Comparison of ENCODE assay signal across 24 cellular contexts in genomic region chr1:10489291-10490055, GRCh38. TPM values are rescaled to one million over a fixed set of nuclear protein-coding genes. Genes with fewer than 3 reads are reported as not detected.
DNase-seq lines count a peak whose midpoint lies in the region; ATAC-seq and TF ChIP-seq lines count a peak whose summit lies in the region.
"Had no signal": no experiment of that assay in that cellular context is flagged by ENCODE, and none has a peak within 500 bp of the region (broad histone marks: within the 10 kb centered on the region; RNA-seq: fewer than 3 reads in every experiment).

No MANE protein-coding gene starts in this region.

- no peak overlapping the region for H3K4me3 ChIP-seq in cardiac muscle cell
- no peak overlapping the region for H3K4me3 ChIP-seq in left ventricle myocardium inferior
- H3K4me3 ChIP-seq: colonic mucosa, vagina had no signal

- intact Hi-C loops in left ventricle myocardium inferior (cut with micrococcal nuclease): no loop called here

- H3K27ac Mint-ChIP-seq in WTC11 (peak overlapping the region; percentile 48), mesothelial cell of epicardium (peak overlapping the region; percentile 39)

- TF ChIP-seq CTCF in cardiac muscle cell (IDR thresholded peaks at IDR 0.05; ENCODE audit: low read depth, low read length) (no peak), left ventricle myocardium inferior (IDR thresholded peaks at IDR 0.05; ENCODE audit: borderline replicate concordance) (no peak), WTC11 (IDR thresholded peaks at IDR 0.05) (no peak), mesothelial cell of epicardium (IDR thresholded peaks at IDR 0.05; ENCODE audit: unreplicated experiment) (no peak)

- H3K4me3 Mint-ChIP-seq in WTC11 (no peak overlapping the region), mesothelial cell of epicardium (no peak overlapping the region)
- H3K4me3 Mint-ChIP-seq: CD14-positive monocyte; naive thymus-derived CD8-positive, alpha-beta T cell had no signal

- H3K4me1 Mint-ChIP-seq in WTC11 (peaks cover 6% of the 10 kb centered on the region; the same call in 1 of the 2 replicates), mesothelial cell of epicardium (peaks cover 12% of the 10 kb centered on the region)

- DNase-seq in cardiac muscle cell (ENCODE audit: low read depth in 1 of 2, low spot score in 1 of 2) (peak in 1 of 2 donors; percentile 24), left ventricle myocardium inferior (no peak), WTC11 (ENCODE audit: low spot score) (no peak), mesothelial cell of epicardium (ENCODE audit: low spot score in 2 of 2, unreplicated experiment in 2 of 2) (no peak), DMS153 (lab: John Stamatoyannopoulos, UW) (no peak)
- DNase-seq: activated CD4-positive, alpha-beta T cell treated with anti-CD3 and anti-CD28 coated beads, Interleukin-2, amount 50 U/mL, for 48 hours; activated naive CD4-positive, alpha-beta T cell treated with anti-CD3 and anti-CD28 coated beads, Interleukin-2, amount 50 U/mL, for 16 hours; activated T-cell treated with anti-CD3 and anti-CD28 coated beads, Interleukin-2, amount 50 U/mL, for 48 hours; colonic mucosa; hippocampal formation; KBM-7; naive thymus-derived CD8-positive, alpha-beta T cell; NCI-H2081 treated with DMSO at 0.1 percent for 48 hours; NCI-H526 treated with DMSO at 0.1 percent for 48 hours; SHP77; stimulated activated CD4-positive, alpha-beta T cell treated with anti-CD3 and anti-CD28 coated beads, Interleukin-2, amount 100 ng/mL, for 48 hours; T-helper 1 cell had no signal

- POLR2A ChIA-PET in WTC11 (lab: Charles Lee): no interaction called here

- CTCF ChIA-PET in WTC11 (lab: Charles Lee): interaction anchor here (0.9 to 1.7 kb wide), 3 partner anchors 33 to 244 kb away, joined by 5 to 6 read pairs (median 5); no protein-coding TSS in a partner anchor

- H3K27me3 ChIP-seq in cardiac muscle cell (no peaks in the 10 kb centered on the region), left ventricle myocardium inferior (ENCODE audit: low read depth) (no peaks in the 10 kb centered on the region)
- H3K27me3 ChIP-seq: colonic mucosa, vagina had no signal

- H3K27ac ChIP-seq in cardiac muscle cell: peak overlapping the region; percentile 67
- no peak overlapping the region for H3K27ac ChIP-seq in left ventricle myocardium inferior (replicated peaks)
- H3K27ac ChIP-seq: colonic mucosa, vagina had no signal

- H3K36me3 Mint-ChIP-seq in WTC11: peaks cover 8% of the 10 kb centered on the region
- H3K36me3 Mint-ChIP-seq in mesothelial cell of epicardium: peaks cover 20% of the 10 kb centered on the region

- H3K4me1 ChIP-seq in cardiac muscle cell (ENCODE audit: low read depth) (peaks cover 11% of the 10 kb centered on the region), left ventricle myocardium inferior (peaks cover 19% of the 10 kb centered on the region)

- H3K9me3 ChIP-seq in cardiac muscle cell (ENCODE audit: low read depth) (no peaks in the 10 kb centered on the region), left ventricle myocardium inferior (replicated peaks) (no peaks in the 10 kb centered on the region)
- H3K9me3 ChIP-seq: colonic mucosa, vagina had no signal

- H3K27me3 Mint-ChIP-seq in WTC11 (ENCODE audit: low read depth): no peaks in the 10 kb centered on the region
- no peaks in the 10 kb centered on the region for H3K27me3 Mint-ChIP-seq in mesothelial cell of epicardium (ENCODE audit: low read depth)
- H3K27me3 Mint-ChIP-seq: naive thymus-derived CD8-positive, alpha-beta T cell had no signal

- H3K36me3 ChIP-seq in cardiac muscle cell (no peaks in the 10 kb centered on the region), left ventricle myocardium inferior (no peaks in the 10 kb centered on the region)
- H3K36me3 ChIP-seq: colonic mucosa, vagina had no signal

- ATAC-seq in WTC11: no peak
- ATAC-seq in GM18873 (IDR thresholded peaks at IDR 0.05; ENCODE audit: low FRiP score, unreplicated experiment): no peak
- ATAC-seq in HG03095 (IDR thresholded peaks at IDR 0.05; ENCODE audit: unreplicated experiment): no peak
- ATAC-seq in GM18870 (IDR thresholded peaks at IDR 0.05; ENCODE audit: unreplicated experiment): no peak
- ATAC-seq: naive thymus-derived CD8-positive, alpha-beta T cell had no signal

- H3K9me3 Mint-ChIP-seq in WTC11: no peaks in the 10 kb centered on the region
- H3K9me3 Mint-ChIP-seq in mesothelial cell of epicardium: no peaks in the 10 kb centered on the region

TF ChIP-seq in WTC11, 78 proteins besides CTCF, POLR2A, EP300 and RAD21 (continues in another document):
- TF ChIP-seq MXD4 (CRISPR knock-in tag; IDR thresholded peaks at IDR 0.05; ENCODE audit: borderline replicate concordance): no peak
- no peak for TF ChIP-seq FOXJ3 (CRISPR knock-in tag; IDR thresholded peaks at IDR 0.05; ENCODE audit: borderline replicate concordance)
- no peak for TF ChIP-seq ZNF532 (CRISPR knock-in tag; IDR thresholded peaks at IDR 0.05; ENCODE audit: borderline replicate concordance)
- TF ChIP-seq TEAD4 (CRISPR knock-in tag; IDR thresholded peaks at IDR 0.05): no peak
- TF ChIP-seq MAX (CRISPR knock-in tag; IDR thresholded peaks at IDR 0.05): no peak
- TF ChIP-seq MYBL2 (CRISPR knock-in tag; IDR thresholded peaks at IDR 0.05): no peak
- TF ChIP-seq ESRRA (CRISPR knock-in tag; IDR thresholded peaks at IDR 0.05; ENCODE audit: borderline replicate concordance): no peak
- TF ChIP-seq CREM (CRISPR knock-in tag; IDR thresholded peaks at IDR 0.05): no peak
- TF ChIP-seq ZNF138 (CRISPR knock-in tag; conservative IDR thresholded peaks at IDR 0.05): no peak
- no peak for TF ChIP-seq HMGA2 (CRISPR knock-in tag; IDR thresholded peaks at IDR 0.05)
- no peak for TF ChIP-seq CREB1 (CRISPR knock-in tag; IDR thresholded peaks at IDR 0.05)
- TF ChIP-seq, protein P1, sequence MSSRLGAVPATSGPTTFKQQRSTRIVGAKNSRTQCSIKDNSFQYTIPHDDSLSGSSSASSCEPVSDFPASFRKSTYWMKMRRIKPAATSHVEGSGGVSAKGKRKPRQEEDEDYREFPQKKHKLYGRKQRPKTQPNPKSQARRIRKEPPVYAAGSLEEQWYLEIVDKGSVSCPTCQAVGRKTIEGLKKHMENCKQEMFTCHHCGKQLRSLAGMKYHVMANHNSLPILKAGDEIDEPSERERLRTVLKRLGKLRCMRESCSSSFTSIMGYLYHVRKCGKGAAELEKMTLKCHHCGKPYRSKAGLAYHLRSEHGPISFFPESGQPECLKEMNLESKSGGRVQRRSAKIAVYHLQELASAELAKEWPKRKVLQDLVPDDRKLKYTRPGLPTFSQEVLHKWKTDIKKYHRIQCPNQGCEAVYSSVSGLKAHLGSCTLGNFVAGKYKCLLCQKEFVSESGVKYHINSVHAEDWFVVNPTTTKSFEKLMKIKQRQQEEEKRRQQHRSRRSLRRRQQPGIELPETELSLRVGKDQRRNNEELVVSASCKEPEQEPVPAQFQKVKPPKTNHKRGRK (CRISPR knock-in tag; IDR thresholded peaks at IDR 0.05; ENCODE audit: borderline replicate concordance): no peak
- no peak for TF ChIP-seq ZNF396 (CRISPR knock-in tag; IDR thresholded peaks at IDR 0.05; ENCODE audit: borderline replicate concordance)

RNA-seq across cellular contexts. Expression of gene PEX14, which starts 14.7 kb away (rescaled TPM):
- total RNA-seq in cardiac muscle cell: 29.2 and 32.1 TPM in 2 replicates
- 25.0 and 25.7 TPM in 2 replicates for polyA plus RNA-seq in cardiac muscle cell
- 20.8 TPM for total RNA-seq in left ventricle myocardium inferior
- total RNA-seq in WTC11 (2021): 27.3 to 30.5 TPM (median 27.8 TPM) in 3 replicates
- total RNA-seq in mesothelial cell of epicardium: 29.7 to 31.4 TPM (median 30.9 TPM) in 3 replicates

RNA-seq across cellular contexts. Expression of gene DFFA, which starts 17.1 kb away (rescaled TPM):
- 42.0 and 53.6 TPM in 2 replicates for total RNA-seq in cardiac muscle cell
- 47.5 and 69.4 TPM in 2 replicates for polyA plus RNA-seq in cardiac muscle cell
- 28.6 TPM for total RNA-seq in left ventricle myocardium inferior
- total RNA-seq in WTC11 (2021): 86.4 to 86.7 TPM (median 86.5 TPM) in 3 replicates
- 51.4 to 54.8 TPM (median 53.0 TPM) in 3 replicates for total RNA-seq in mesothelial cell of epicardium

RNA-seq across cellular contexts. Expression of gene CORT, which starts 39.6 kb away (rescaled TPM):
- total RNA-seq in cardiac muscle cell (2.3 and 3.1 TPM in 2 replicates), left ventricle myocardium inferior (0.19 TPM), WTC11 (2021) (0.48 to 0.66 TPM (median 0.48 TPM) in 3 replicates), mesothelial cell of epicardium (0.70 to 0.89 TPM (median 0.83 TPM) in 3 replicates)
- polyA plus RNA-seq in cardiac muscle cell: 1.2 and 2.3 TPM in 2 replicates
- total RNA-seq: fibroblast of villous mesenchyme, subcutaneous adipose tissue, vagina had no signal
- polyA plus RNA-seq: CD14-positive monocyte had no signal

RNA-seq across cellular contexts. Expression of gene CENPS, which starts 59.2 kb away (rescaled TPM):
- total RNA-seq in cardiac muscle cell (13.4 and 16.0 TPM in 2 replicates), left ventricle myocardium inferior (6.1 TPM), WTC11 (2021) (13.7 to 17.0 TPM (median 13.8 TPM) in 3 replicates), mesothelial cell of epicardium (11.8 to 12.4 TPM (median 12.1 TPM) in 3 replicates)
- 30.6 and 46.3 TPM in 2 replicates for polyA plus RNA-seq in cardiac muscle cell
